In the genomic region with DNA sequence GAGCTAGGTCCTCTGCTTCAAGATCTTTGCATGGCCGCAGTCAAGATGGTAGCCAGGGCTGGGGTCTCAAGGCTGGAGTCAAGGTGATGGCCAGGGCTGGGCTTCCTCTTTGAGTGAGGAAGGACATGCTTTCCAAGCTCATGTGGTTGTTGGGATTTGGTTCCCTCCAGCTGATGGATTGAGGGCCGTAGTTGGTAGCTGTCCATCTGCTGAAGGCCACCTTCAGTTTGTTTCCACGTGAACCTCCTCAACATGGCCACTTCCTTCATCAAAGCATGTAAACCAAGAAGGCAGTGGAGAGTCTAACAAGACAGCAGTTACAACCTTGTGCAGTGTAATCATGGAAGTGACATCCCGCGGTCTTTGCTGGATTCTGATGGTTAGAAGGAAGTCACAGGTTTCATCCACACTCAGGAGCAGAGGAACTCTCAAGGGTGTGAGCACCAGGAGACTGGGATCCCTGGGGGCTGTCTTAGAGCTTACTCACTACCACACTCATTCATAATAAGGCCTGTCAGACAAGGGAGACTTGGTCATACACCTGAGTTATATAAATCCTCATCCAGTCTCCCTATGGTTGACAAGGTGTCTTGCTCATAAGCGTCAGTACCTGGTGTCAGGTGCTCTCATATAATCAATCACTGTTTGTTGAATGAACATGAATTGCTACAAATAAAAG, we compare ENCODE assay signal across 25 cellular contexts. TPM values are rescaled to one million over a fixed set of nuclear protein-coding genes. Genes with fewer than 3 reads are reported as not detected.
DNase-seq lines count a peak whose midpoint lies in the region; ATAC-seq, FAIRE-seq and TF ChIP-seq lines count a peak whose summit lies in the region.
"Had no signal": no experiment of that assay in that cellular context is flagged by ENCODE, and none has a peak within 500 bp of the region (broad histone marks: within the 10 kb centered on the region; RNA-seq: fewer than 3 reads in every experiment).

No MANE protein-coding gene starts in this region.

- H2BK20ac ChIP-seq in H1 (ENCODE audit: low read length): 0 out of 2 replicates have a peak overlapping the region, but pooled peaks have one; percentile 1

- H3K56ac ChIP-seq in H1 (replicated peaks; ENCODE audit: insufficient read length, low read depth, low read length): no peak overlapping the region

- no peak overlapping the region for H4K5ac ChIP-seq in H1 (ENCODE audit: insufficient read length, low read depth, low read length)

- no peaks in the 10 kb centered on the region for H3K79me2 ChIP-seq in H1 (ENCODE audit: control insufficient read depth in 1 of 2, insufficient read depth in 2 of 2, low read length in 2 of 2)

- WGBS in H1 (ENCODE audit: extremely low coverage in 1 of 2, insufficient coverage in 1 of 2, insufficient read length in 1 of 2, insufficient replicate concordance in 2 of 2, low coverage in 1 of 2, low lambda C conversion rate in 2 of 2, missing lambda C conversion rate in 1 of 2), 2 experiments: 95% methylated on average over 5 of the region's 6 CpGs; no CpG with 5 or more reads in 1 of the 2 experiments
- 79 to 80% methylated on average over 6 of the region's 6 CpGs for WGBS in pancreas, 2 donors

- no peak overlapping the region for H3K4ac ChIP-seq in H1 (replicated peaks; ENCODE audit: insufficient read length, low read depth, low read length)

- H3K18ac ChIP-seq in H1 (ENCODE audit: extremely low read depth, low read length): no peak overlapping the region

- H3K23ac ChIP-seq in H1 (ENCODE audit: insufficient read length): no peak overlapping the region

- H2BK12ac ChIP-seq in H1 (ENCODE audit: low read depth, low read length): no peak overlapping the region

- H2AFZ ChIP-seq in H1 (ENCODE audit: low read length): no peak overlapping the region

- H3K9me3 ChIP-seq in HUES48 (ENCODE audit: control insufficient read depth, insufficient read depth, low read length) (no peaks in the 10 kb centered on the region), H1 (ENCODE audit: insufficient read depth in 2 of 2, low read depth in 1 of 2, low read length in 1 of 2) (no peaks in the 10 kb centered on the region), neutrophil (no peaks in the 10 kb centered on the region), pancreas (no peaks in the 10 kb centered on the region)
- H3K9me3 ChIP-seq: colonic mucosa, upper lobe of left lung had no signal

- H3K9ac ChIP-seq in HUES48 (ENCODE audit: low read depth, low read length): no peak overlapping the region
- no peak overlapping the region for H3K9ac ChIP-seq in H1 (replicated peaks in 1 of 4; ENCODE audit: extremely low read depth in 1 of 4, low read depth in 3 of 4, low read length in 3 of 4)

- peak; percentile 17 for DNase-seq in EH (ENCODE audit: low read depth)
- no peak for DNase-seq in H1 (ENCODE audit: low read depth in 1 of 2, low spot score in 2 of 2)
- DNase-seq in DMS79 treated with DMSO at 0.1 percent for 48 hours (lab: John Stamatoyannopoulos, UW): no peak
- no peak for DNase-seq in pancreas
- DNase-seq in GM20000 (ENCODE audit: low spot score): no peak
- DNase-seq in UCSD-AML1 (lab: John Stamatoyannopoulos, UW; ENCODE audit: unreplicated experiment): no peak
- DNase-seq: activated CD8-positive, alpha-beta memory T cell treated with anti-CD3 and anti-CD28 coated beads, Interleukin-2, amount 10 ng/mL, durations not matched to agents 7 days and 5 days; activated naive CD4-positive, alpha-beta T cell treated with Interleukin-2 at 50 U/mL for 16 hours; activated T-cell treated with anti-CD3 and anti-CD28 coated beads, Interleukin-2, amount 50 U/mL, for 48 hours; amniotic stem cell; colonic mucosa; COR-L47; effector CD8-positive, alpha-beta T cell; foreskin melanocyte; hippocampal formation; KG1; NCI-H1417 treated with DMSO at 0.1 percent for 48 hours; NCI-H2029 treated with DMSO at 0.1 percent for 48 hours; upper lobe of left lung had no signal

- no peak for ATAC-seq in pancreas
- ATAC-seq: activated CD8-positive, alpha-beta memory T cell treated with anti-CD3 and anti-CD28 coated beads, Interleukin-2, amount 10 ng/mL, durations not matched to agents 7 days and 5 days; stimulated activated memory B cell treated with anti-CD40 and anti-IgM and Interleukin-4, amounts not matched to agents 10 μg/mL and 1 μg/mL and 100 μg/mL, for 72 hours had no signal

- no peaks in the 10 kb centered on the region for H4K20me1 ChIP-seq in H1 (replicated peaks in 1 of 2; ENCODE audit: control insufficient read depth in 1 of 2, insufficient read depth in 2 of 2, low read length in 2 of 2)

- intact Hi-C loops in pancreas (cut with DNase I): no loop called here

- FAIRE-seq in H1 (lab: Jason Lieb, UNC): no peak
- FAIRE-seq in pancreas (lab: Jason Lieb, UNC): no peak
- FAIRE-seq: G401.6 had no signal

- peaks cover 17% of the 10 kb centered on the region for H3K4me1 ChIP-seq in HUES48 (ENCODE audit: control insufficient read depth, insufficient read depth, low read length)
- H3K4me1 ChIP-seq in H1 (replicated peaks in 1 of 4; ENCODE audit: control insufficient read depth in 3 of 4, insufficient read depth in 4 of 4, low read length in 3 of 4): peaks cover 2 to 11% (median 5%) of the 10 kb centered on the region in 4 experiments; a peak in 5 of 7 replicates
- H3K4me1 ChIP-seq in neutrophil (ENCODE audit: control insufficient read depth in 1 of 2, insufficient read depth in 1 of 2, low read depth in 1 of 2, low read length in 1 of 2): no peaks in the 10 kb centered on the region
- H3K4me1 ChIP-seq in pancreas: peaks cover 0 to 7% (median 0%) of the 10 kb centered on the region in 3 donors
- H3K4me1 ChIP-seq: colonic mucosa had no signal

- H3K4me3 ChIP-seq in HUES48 (ENCODE audit: low read depth, low read length): no peak overlapping the region
- no peak overlapping the region for H3K4me3 ChIP-seq in H1 (ENCODE audit: extremely low read depth in 1 of 4, insufficient read depth in 2 of 4, low read depth in 3 of 4, low read length in 4 of 4)
- no peak overlapping the region for H3K4me3 ChIP-seq in neutrophil (ENCODE audit: low read depth in 1 of 2, low read length in 1 of 2)
- H3K4me3 ChIP-seq in pancreas: no peak overlapping the region
- H3K4me3 ChIP-seq: colonic mucosa, SK-N-MC, upper lobe of left lung had no signal

- H2AK5ac ChIP-seq in H1 (ENCODE audit: low read depth, low read length): peak overlapping the region; percentile 3; the same call in 1 of the 2 replicates

- H3K27me3 ChIP-seq in HUES48 (ENCODE audit: control insufficient read depth, insufficient read depth, low read length) (no peaks in the 10 kb centered on the region), H1 (replicated peaks in 1 of 4; ENCODE audit: control insufficient read depth in 3 of 4, extremely low read depth in 1 of 4, insufficient read depth in 3 of 4, low read length in 3 of 4) (no peaks in the 10 kb centered on the region), neutrophil (no peaks in the 10 kb centered on the region), pancreas (no peaks in the 10 kb centered on the region)
- H3K27me3 ChIP-seq: colonic mucosa, upper lobe of left lung had no signal

- H2BK15ac ChIP-seq in H1 (ENCODE audit: low read length): 0 out of 2 replicates have a peak overlapping the region, but pooled peaks have one; percentile 74

- TF ChIP-seq RAD21 in H1 (IDR thresholded peaks at IDR 0.05 in 1 of 2, conservative IDR thresholded peaks at IDR 0.05 in 1 of 2; ENCODE audit: low read depth in 2 of 2, low read length in 2 of 2): no peak

- TF ChIP-seq POLR2A in H1 (IDR thresholded peaks at IDR 0.05; ENCODE audit: control extremely low read depth in 1 of 2, low read depth in 2 of 2, low read length in 2 of 2): no peak

- H3K14ac ChIP-seq in H1 (ENCODE audit: insufficient read length): no peak overlapping the region

- H3K36me3 ChIP-seq in HUES48 (ENCODE audit: control insufficient read depth, insufficient read depth, low read length) (no peaks in the 10 kb centered on the region), H1 (ENCODE audit: control insufficient read depth in 2 of 4, insufficient read depth in 4 of 4, low read length in 3 of 4) (no peaks in the 10 kb centered on the region), neutrophil (peaks cover 95% of the 10 kb centered on the region), pancreas (no peaks in the 10 kb centered on the region)
- H3K36me3 ChIP-seq: colonic mucosa had no signal

- CTCF ChIA-PET in H1 (lab: Charles Lee; ENCODE audit: partially characterized antibody): interaction anchor here (0.6 to 1.5 kb wide), 3 partner anchors 16 to 33 kb away, joined by 3 to 5 read pairs (median 3); no protein-coding TSS in a partner anchor

- no peak overlapping the region for H2BK120ac ChIP-seq in H1 (replicated peaks; ENCODE audit: low read depth, low read length)

- TF ChIP-seq CTCF in H1 (IDR thresholded peaks at IDR 0.05; ENCODE audit: control extremely low read depth in 1 of 3, insufficient read depth in 1 of 3, low read depth in 1 of 3, low read length in 3 of 3) (no peak), neutrophil (IDR thresholded peaks at IDR 0.05) (no peak), pancreas (IDR thresholded peaks at IDR 0.05) (no peak), GM20000 (IDR thresholded peaks at IDR 0.05; ENCODE audit: extremely low read depth, missing control alignments) (no peak)

- POLR2A ChIA-PET in H1 (lab: Charles Lee; ENCODE audit: partially characterized antibody): interaction anchor here (1.0 to 1.7 kb wide), 2 partner anchors 35 to 43 kb away, joined by 3 to 5 read pairs; partner anchors contain the start of gene ABHD5

- H3K27ac ChIP-seq in HUES48 (ENCODE audit: low read depth, low read length) (peak overlapping the region; percentile 31), H1 (ENCODE audit: low read depth, low read length) (no peak overlapping the region), neutrophil (peak overlapping the region; percentile 24), pancreas (no peak overlapping the region)
- H3K27ac ChIP-seq: C4-2B, colonic mucosa, SK-N-MC, upper lobe of left lung had no signal

- H3K79me1 ChIP-seq in H1 (ENCODE audit: low read depth, low read length): no peaks in the 10 kb centered on the region

- H3K23me2 ChIP-seq in H1 (ENCODE audit: low read depth, low read length): no peaks in the 10 kb centered on the region

- peak overlapping the region; percentile 1; the same call in 1 of the 2 replicates for H2BK5ac ChIP-seq in H1 (ENCODE audit: low read depth, low read length)

- H3K4me2 ChIP-seq in H1 (ENCODE audit: insufficient read depth in 1 of 2, low read depth in 2 of 2, low read length in 2 of 2): no peak overlapping the region

- no peak overlapping the region for H4K8ac ChIP-seq in H1 (ENCODE audit: extremely low read depth, insufficient read depth, low read length)

- no peak for TF ChIP-seq EP300 in H1 (IDR thresholded peaks at IDR 0.05; ENCODE audit: borderline replicate concordance in 1 of 2, low read depth in 2 of 2, low read length in 2 of 2)

- H4K91ac ChIP-seq in H1 (replicated peaks; ENCODE audit: insufficient read length, low read length): no peak overlapping the region

RNA-seq across cellular contexts. Expression of gene ABHD5, which starts 42.1 kb away (rescaled TPM):
- 16.4 and 17.9 TPM in 2 replicates for total RNA-seq in H1 (2021; fragmentation: NEBNext Ultra II Directional; extraction: Animal tissue kit (Norgen Biotek cat#: 25700))
- polyA plus RNA-seq in H1 (2011; rRNA removed) (4.8 and 10.5 TPM in 2 replicates), pancreas (10 to 100 TPM in 1 of 2 donors, 1 to 10 TPM in 1; 8.4 to 10.4 TPM)
- 9.6 TPM for polyA plus RNA-seq in H1 (2011; cell fraction: cytosol; rRNA removed)
- 5.4 TPM for polyA plus RNA-seq in H1 (2011; cell fraction: nucleus; rRNA removed)
- 13.6 to 20.7 TPM (median 16.6 TPM) in 4 replicates for polyA plus RNA-seq in H1 (2012, experiment 1 of 2)
- 2.8 TPM for polyA plus RNA-seq in H1 (2012, experiment 2 of 2)
- 8.1 TPM for polyA plus RNA-seq in H1 (2013, experiment 1 of 2)
- polyA plus RNA-seq in H1 (2013, experiment 2 of 2): 7.6 TPM
- 16.2 and 29.8 TPM in 2 replicates for polyA minus RNA-seq in H1 (2011; rRNA and poly(A)+ RNA removed)
- 9.0 TPM for polyA minus RNA-seq in H1 (2011; cell fraction: cytosol; rRNA and poly(A)+ RNA removed)
- 20.3 TPM for polyA minus RNA-seq in H1 (2011; cell fraction: nucleus; rRNA and poly(A)+ RNA removed)
- 10 to 100 TPM in 5 of 6 donors, 1 to 10 TPM in 1; 8.5 to 14.1 (median 11.6) TPM for total RNA-seq in pancreas

Comparison
In these comparisons a context has a peak if more than half of its experiments do, and no peak if none do; other contexts are left out.
1. H3K27ac ChIP-seq: peak in HUES48 (single experiment) and neutrophil (single experiment); none in H1 (single experiment) and pancreas (0 of 4).